In the genomic region with DNA sequence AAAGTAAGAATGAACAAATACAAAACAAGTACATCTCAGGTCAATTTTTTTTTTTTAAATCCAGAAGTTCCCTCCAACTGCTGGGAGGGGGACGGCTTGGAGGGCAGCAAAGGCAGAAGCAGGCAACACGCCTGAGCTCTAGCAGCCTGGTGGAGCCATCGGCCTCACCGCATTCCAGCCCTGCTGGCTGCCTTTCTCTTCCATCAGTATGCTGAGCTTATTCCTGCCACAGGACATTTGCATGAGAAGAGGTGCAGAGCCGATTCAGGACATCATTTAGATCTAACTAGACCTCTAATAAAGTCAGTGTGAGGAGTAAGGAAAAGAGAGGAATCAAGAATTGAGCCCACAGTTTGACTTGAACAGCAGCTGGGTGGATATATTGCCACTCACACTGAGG, we compare ENCODE assay signal across 2 cellular contexts.
TF ChIP-seq lines count a peak whose summit lies in the region.

No MANE protein-coding gene starts in this region.

TF ChIP-seq in GM23338, 12 proteins besides CTCF, POLR2A, EP300 and RAD21:
- TF ChIP-seq ZNF462 (CRISPR knock-in tag; IDR thresholded peaks at IDR 0.05) (peak; percentile 73), POLR2AphosphoS5 (IDR thresholded peaks at IDR 0.05; ENCODE audit: low read depth) (no peak), ZNF331 (CRISPR knock-in tag; IDR thresholded peaks at IDR 0.05; ENCODE audit: low read depth) (no peak), JUNB (IDR thresholded peaks at IDR 0.05; ENCODE audit: unreplicated experiment) (no peak), NANOG (IDR thresholded peaks at IDR 0.05; ENCODE audit: borderline replicate concordance) (peak; percentile 51; the same call in 1 of the 2 replicates)

TF ChIP-seq in HepG2, 621 proteins besides CTCF, POLR2A, EP300 and RAD21 (continued from another document):
- TF ChIP-seq POGK (CRISPR knock-in tag; conservative IDR thresholded peaks at IDR 0.05) = no peak
- TF ChIP-seq PRPF4 (IDR thresholded peaks at IDR 0.05; ENCODE audit: low read depth, low read length, poor library complexity, severe bottlenecking) = no peak
- TF ChIP-seq, protein P1, sequence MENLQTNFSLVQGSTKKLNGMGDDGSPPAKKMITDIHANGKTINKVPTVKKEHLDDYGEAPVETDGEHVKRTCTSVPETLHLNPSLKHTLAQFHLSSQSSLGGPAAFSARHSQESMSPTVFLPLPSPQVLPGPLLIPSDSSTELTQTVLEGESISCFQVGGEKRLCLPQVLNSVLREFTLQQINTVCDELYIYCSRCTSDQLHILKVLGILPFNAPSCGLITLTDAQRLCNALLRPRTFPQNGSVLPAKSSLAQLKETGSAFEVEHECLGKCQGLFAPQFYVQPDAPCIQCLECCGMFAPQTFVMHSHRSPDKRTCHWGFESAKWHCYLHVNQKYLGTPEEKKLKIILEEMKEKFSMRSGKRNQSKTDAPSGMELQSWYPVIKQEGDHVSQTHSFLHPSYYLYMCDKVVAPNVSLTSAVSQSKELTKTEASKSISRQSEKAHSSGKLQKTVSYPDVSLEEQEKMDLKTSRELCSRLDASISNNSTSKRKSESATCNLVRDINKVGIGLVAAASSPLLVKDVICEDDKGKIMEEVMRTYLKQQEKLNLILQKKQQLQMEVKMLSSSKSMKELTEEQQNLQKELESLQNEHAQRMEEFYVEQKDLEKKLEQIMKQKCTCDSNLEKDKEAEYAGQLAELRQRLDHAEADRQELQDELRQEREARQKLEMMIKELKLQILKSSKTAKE (CRISPR knock-in tag; IDR thresholded peaks at IDR 0.05; ENCODE audit: borderline replicate concordance) = no peak
- TF ChIP-seq SAP130 (CRISPR knock-in tag; IDR thresholded peaks at IDR 0.05; ENCODE audit: low read depth) = no peak
- no peak for TF ChIP-seq POLR2G (IDR thresholded peaks at IDR 0.05; ENCODE audit: low read depth, low read length)
- no peak for TF ChIP-seq ZNF724P (CRISPR knock-in tag; IDR thresholded peaks at IDR 0.05; ENCODE audit: borderline replicate concordance)
- TF ChIP-seq SRSF4 (IDR thresholded peaks at IDR 0.05; ENCODE audit: low read depth, low read length, poor library complexity, severe bottlenecking) = no peak
- no peak for TF ChIP-seq KDM6A (CRISPR knock-in tag; IDR thresholded peaks at IDR 0.05; ENCODE audit: low read depth)
TF ChIP-seq in HepG2: peak in this region for 0.
